1 cellular context compared by ENCODE assay signal in the genomic region with DNA sequence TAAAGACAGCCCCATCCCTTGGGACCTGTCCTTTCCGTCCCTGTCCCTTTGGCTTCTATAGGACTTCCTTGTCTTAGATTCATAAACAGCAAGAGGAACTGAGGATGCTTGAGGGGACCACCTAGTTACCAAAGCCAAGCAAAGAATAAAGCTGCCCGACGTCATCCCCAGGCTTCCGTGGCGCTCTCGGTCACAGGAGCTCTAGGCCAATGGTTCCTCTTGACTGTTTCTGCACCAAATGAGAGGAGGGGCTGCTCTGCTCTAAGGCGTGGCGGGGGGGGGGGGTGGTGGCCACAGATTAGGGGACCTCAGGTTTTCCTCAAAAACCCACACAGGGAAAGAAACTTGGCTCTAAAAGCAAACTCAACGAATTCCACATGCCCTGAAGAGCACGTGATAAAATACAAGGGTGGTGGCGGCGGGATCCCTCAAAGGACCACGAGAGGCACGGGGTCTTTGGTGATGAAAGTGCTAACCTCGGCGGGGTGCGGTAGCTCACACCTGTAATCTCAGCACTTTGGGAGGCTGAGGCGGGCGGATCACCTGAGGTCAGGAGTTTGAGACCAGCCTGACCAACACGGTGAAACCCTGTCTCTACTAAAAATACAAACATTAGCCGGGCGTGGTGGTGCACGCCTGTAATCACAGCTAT.
TF ChIP-seq lines count a peak whose summit lies in the region.

No MANE protein-coding gene starts in this region.

TF ChIP-seq in WTC11, 78 proteins besides CTCF, POLR2A, EP300 and RAD21 (continued from another document):
- TF ChIP-seq, protein P1, sequence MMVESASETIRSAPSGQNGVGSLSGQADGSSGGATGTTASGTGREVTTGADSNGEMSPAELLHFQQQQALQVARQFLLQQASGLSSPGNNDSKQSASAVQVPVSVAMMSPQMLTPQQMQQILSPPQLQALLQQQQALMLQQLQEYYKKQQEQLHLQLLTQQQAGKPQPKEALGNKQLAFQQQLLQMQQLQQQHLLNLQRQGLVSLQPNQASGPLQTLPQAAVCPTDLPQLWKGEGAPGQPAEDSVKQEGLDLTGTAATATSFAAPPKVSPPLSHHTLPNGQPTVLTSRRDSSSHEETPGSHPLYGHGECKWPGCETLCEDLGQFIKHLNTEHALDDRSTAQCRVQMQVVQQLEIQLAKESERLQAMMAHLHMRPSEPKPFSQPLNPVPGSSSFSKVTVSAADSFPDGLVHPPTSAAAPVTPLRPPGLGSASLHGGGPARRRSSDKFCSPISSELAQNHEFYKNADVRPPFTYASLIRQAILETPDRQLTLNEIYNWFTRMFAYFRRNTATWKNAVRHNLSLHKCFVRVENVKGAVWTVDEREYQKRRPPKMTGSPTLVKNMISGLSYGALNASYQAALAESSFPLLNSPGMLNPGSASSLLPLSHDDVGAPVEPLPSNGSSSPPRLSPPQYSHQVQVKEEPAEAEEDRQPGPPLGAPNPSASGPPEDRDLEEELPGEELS (CRISPR knock-in tag; IDR thresholded peaks at IDR 0.05): no peak
- TF ChIP-seq NFYB (CRISPR knock-in tag; conservative IDR thresholded peaks at IDR 0.05; ENCODE audit: low read depth): no peak
- no peak for TF ChIP-seq PRRX2 (CRISPR knock-in tag; IDR thresholded peaks at IDR 0.05)
- TF ChIP-seq, protein P2, sequence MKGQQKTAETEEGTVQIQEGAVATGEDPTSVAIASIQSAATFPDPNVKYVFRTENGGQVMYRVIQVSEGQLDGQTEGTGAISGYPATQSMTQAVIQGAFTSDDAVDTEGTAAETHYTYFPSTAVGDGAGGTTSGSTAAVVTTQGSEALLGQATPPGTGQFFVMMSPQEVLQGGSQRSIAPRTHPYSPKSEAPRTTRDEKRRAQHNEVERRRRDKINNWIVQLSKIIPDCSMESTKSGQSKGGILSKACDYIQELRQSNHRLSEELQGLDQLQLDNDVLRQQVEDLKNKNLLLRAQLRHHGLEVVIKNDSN (CRISPR knock-in tag; IDR thresholded peaks at IDR 0.05): no peak
- no peak for TF ChIP-seq TP53 (CRISPR knock-in tag; IDR thresholded peaks at IDR 0.05)
- TF ChIP-seq ZNF263 (CRISPR knock-in tag; IDR thresholded peaks at IDR 0.05; ENCODE audit: low read depth): no peak
- TF ChIP-seq ZNF396 (CRISPR knock-in tag; IDR thresholded peaks at IDR 0.05; ENCODE audit: borderline replicate concordance): no peak
- TF ChIP-seq, protein P3, sequence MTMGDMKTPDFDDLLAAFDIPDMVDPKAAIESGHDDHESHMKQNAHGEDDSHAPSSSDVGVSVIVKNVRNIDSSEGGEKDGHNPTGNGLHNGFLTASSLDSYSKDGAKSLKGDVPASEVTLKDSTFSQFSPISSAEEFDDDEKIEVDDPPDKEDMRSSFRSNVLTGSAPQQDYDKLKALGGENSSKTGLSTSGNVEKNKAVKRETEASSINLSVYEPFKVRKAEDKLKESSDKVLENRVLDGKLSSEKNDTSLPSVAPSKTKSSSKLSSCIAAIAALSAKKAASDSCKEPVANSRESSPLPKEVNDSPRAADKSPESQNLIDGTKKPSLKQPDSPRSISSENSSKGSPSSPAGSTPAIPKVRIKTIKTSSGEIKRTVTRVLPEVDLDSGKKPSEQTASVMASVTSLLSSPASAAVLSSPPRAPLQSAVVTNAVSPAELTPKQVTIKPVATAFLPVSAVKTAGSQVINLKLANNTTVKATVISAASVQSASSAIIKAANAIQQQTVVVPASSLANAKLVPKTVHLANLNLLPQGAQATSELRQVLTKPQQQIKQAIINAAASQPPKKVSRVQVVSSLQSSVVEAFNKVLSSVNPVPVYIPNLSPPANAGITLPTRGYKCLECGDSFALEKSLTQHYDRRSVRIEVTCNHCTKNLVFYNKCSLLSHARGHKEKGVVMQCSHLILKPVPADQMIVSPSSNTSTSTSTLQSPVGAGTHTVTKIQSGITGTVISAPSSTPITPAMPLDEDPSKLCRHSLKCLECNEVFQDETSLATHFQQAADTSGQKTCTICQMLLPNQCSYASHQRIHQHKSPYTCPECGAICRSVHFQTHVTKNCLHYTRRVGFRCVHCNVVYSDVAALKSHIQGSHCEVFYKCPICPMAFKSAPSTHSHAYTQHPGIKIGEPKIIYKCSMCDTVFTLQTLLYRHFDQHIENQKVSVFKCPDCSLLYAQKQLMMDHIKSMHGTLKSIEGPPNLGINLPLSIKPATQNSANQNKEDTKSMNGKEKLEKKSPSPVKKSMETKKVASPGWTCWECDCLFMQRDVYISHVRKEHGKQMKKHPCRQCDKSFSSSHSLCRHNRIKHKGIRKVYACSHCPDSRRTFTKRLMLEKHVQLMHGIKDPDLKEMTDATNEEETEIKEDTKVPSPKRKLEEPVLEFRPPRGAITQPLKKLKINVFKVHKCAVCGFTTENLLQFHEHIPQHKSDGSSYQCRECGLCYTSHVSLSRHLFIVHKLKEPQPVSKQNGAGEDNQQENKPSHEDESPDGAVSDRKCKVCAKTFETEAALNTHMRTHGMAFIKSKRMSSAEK (CRISPR knock-in tag; IDR thresholded peaks at IDR 0.05; ENCODE audit: borderline replicate concordance): no peak
- no peak for TF ChIP-seq ZNF219 (CRISPR knock-in tag; IDR thresholded peaks at IDR 0.05; ENCODE audit: borderline replicate concordance)
